8 cellular contexts compared by ENCODE assay signal in genomic region chr2:24048662-24049484, GRCh38. TPM values are rescaled to one million over a fixed set of nuclear protein-coding genes. Genes with fewer than 3 reads are reported as not detected.
DNase-seq lines count a peak whose midpoint lies in the region; ATAC-seq lines count a peak whose summit lies in the region.

No MANE protein-coding gene starts in this region.

- peaks cover 1% of the 10 kb centered on the region for H3K36me3 Mint-ChIP-seq in activated naive CD8-positive, alpha-beta T cell treated with anti-CD3 and anti-CD28 coated beads for 36 hours
- H3K36me3 Mint-ChIP-seq in activated naive CD4-positive, alpha-beta T cell treated with anti-CD3 and anti-CD28 coated beads, Interleukin-2, amount 50 U/mL, for 72 hours: peaks cover 6 to 9% of the 10 kb centered on the region in 2 donors

- H3K79me2 ChIP-seq in mesendoderm (ENCODE audit: control insufficient read depth, insufficient read depth, low read length): peaks cover 2% of the 10 kb centered on the region

- H3K9me3 Mint-ChIP-seq in activated naive CD8-positive, alpha-beta T cell treated with anti-CD3 and anti-CD28 coated beads for 36 hours: no peaks in the 10 kb centered on the region
- H3K9me3 Mint-ChIP-seq in activated naive CD4-positive, alpha-beta T cell treated with anti-CD3 and anti-CD28 coated beads, Interleukin-2, amount 50 U/mL, for 72 hours: no peaks in the 10 kb centered on the region

- peaks cover 54% of the 10 kb centered on the region for H3K27me3 ChIP-seq in BLaER1
- H3K27me3 ChIP-seq in mesendoderm (ENCODE audit: insufficient read depth, low read length, poor library complexity): no peaks in the 10 kb centered on the region

- no peak overlapping the region for H2AK5ac ChIP-seq in mesendoderm (ENCODE audit: low read length)

- H3K27me3 Mint-ChIP-seq in activated naive CD8-positive, alpha-beta T cell treated with anti-CD3 and anti-CD28 coated beads for 36 hours: peaks cover 6% of the 10 kb centered on the region

- H2BK5ac ChIP-seq in mesendoderm (ENCODE audit: low read length): no peak overlapping the region

- peaks cover 18% of the 10 kb centered on the region for H3K4me1 Mint-ChIP-seq in activated naive CD8-positive, alpha-beta T cell treated with anti-CD3 and anti-CD28 coated beads for 36 hours

- H2BK120ac ChIP-seq in mesendoderm (ENCODE audit: low read depth, low read length): no peak overlapping the region

- WGBS in mesendoderm (ENCODE audit: extremely low coverage, insufficient coverage, low lambda C conversion rate): no CpG with 5 or more reads among the region's 23 CpGs

- H3K23ac ChIP-seq in mesendoderm (ENCODE audit: low read length): no peak overlapping the region

- no peak overlapping the region for H4K8ac ChIP-seq in mesendoderm (ENCODE audit: low read depth, low read length)

- peaks cover 10% of the 10 kb centered on the region; the same call in 1 of the 2 replicates for H4K20me1 ChIP-seq in BLaER1

- peak overlapping the region; percentile 74 for H3K4me3 Mint-ChIP-seq in activated naive CD8-positive, alpha-beta T cell treated with anti-CD3 and anti-CD28 coated beads for 36 hours

- peak overlapping the region; percentile 70 for H3K4me3 ChIP-seq in BLaER1
- peak overlapping the region; percentile 27 for H3K4me3 ChIP-seq in mesendoderm (ENCODE audit: low read length)

- peak; percentile 21 for DNase-seq in HT1080 (ENCODE audit: low read depth)
- DNase-seq in activated naive CD8-positive, alpha-beta T cell treated with anti-CD3 and anti-CD28 coated beads for 36 hours: peak; percentile 3
- no peak for DNase-seq in mesendoderm
- DNase-seq in NCI-H1048 (lab: John Stamatoyannopoulos, UW): no peak
- DNase-seq in HuH-7.5 (ENCODE audit: low spot score): no peak
- no peak for DNase-seq in stimulated activated CD4-positive, alpha-beta T cell treated with anti-CD3 and anti-CD28 coated beads, Interleukin-12 subunit alpha, Interleukin-12 subunit beta, amount 100 ng/mL, for 4 hours
- no peak for DNase-seq in activated naive CD4-positive, alpha-beta T cell treated with anti-CD3 and anti-CD28 coated beads, Interleukin-2, amount 50 U/mL, for 72 hours (ENCODE audit: low spot score in 2 of 2)

- H3K36me3 ChIP-seq in BLaER1 (no peaks in the 10 kb centered on the region), mesendoderm (ENCODE audit: control insufficient read depth, insufficient read depth, low read length) (no peaks in the 10 kb centered on the region)

- no peak for ATAC-seq in activated naive CD4-positive, alpha-beta T cell treated with anti-CD3 and anti-CD28 coated beads, Interleukin-2, amount 50 U/mL, for 72 hours

- H3K9ac ChIP-seq in BLaER1 (peak overlapping the region; percentile 41), mesendoderm (ENCODE audit: low read length) (peak overlapping the region; percentile 31)

- no peaks in the 10 kb centered on the region for H3K79me1 ChIP-seq in mesendoderm (ENCODE audit: low read length)

- no peaks in the 10 kb centered on the region for H3K9me3 ChIP-seq in BLaER1

- H3K4me2 ChIP-seq in BLaER1: peak overlapping the region; percentile 90
- H3K4me2 ChIP-seq in mesendoderm (ENCODE audit: low read length): peak overlapping the region; percentile 41

- H2BK15ac ChIP-seq in mesendoderm (replicated peaks; ENCODE audit: low read depth): no peak overlapping the region

- H3K27ac ChIP-seq in BLaER1: no peak overlapping the region
- no peak overlapping the region for H3K27ac ChIP-seq in mesendoderm (ENCODE audit: low read depth, low read length)

- H3K56ac ChIP-seq in mesendoderm (ENCODE audit: low read length): peak overlapping the region; percentile 59

- H3K4me1 ChIP-seq in BLaER1 (peaks cover 37% of the 10 kb centered on the region), mesendoderm (ENCODE audit: control insufficient read depth, low read depth, low read length) (no peaks in the 10 kb centered on the region)

- no peak overlapping the region for H3K4ac ChIP-seq in mesendoderm (ENCODE audit: low read depth, low read length)

- no peak overlapping the region for H3K27ac Mint-ChIP-seq in activated naive CD8-positive, alpha-beta T cell treated with anti-CD3 and anti-CD28 coated beads for 36 hours
- H3K27ac Mint-ChIP-seq in activated naive CD4-positive, alpha-beta T cell treated with anti-CD3 and anti-CD28 coated beads, Interleukin-2, amount 50 U/mL, for 72 hours: no peak overlapping the region

- no peak overlapping the region for H4K5ac ChIP-seq in mesendoderm (ENCODE audit: low read length)

- peak overlapping the region; percentile 61 for H3K18ac ChIP-seq in mesendoderm (ENCODE audit: low read length)

RNA-seq across cellular contexts. Expression of gene FKBP1B, which starts 0.7 kb away (rescaled TPM):
- total RNA-seq in HT1080 (2014; rRNA removed; shearing (Covaris generic)): 0.56 and 0.63 TPM in 2 replicates
- 0.46 and 0.52 TPM in 2 replicates for polyA plus RNA-seq in HT1080 (2015; cell fraction: cytosol; rRNA removed)
- polyA plus RNA-seq in HT1080 (2015; cell fraction: nucleus; rRNA removed): 0.12 TPM in 1 of 2 replicates, not detected in the other
- total RNA-seq in activated naive CD8-positive, alpha-beta T cell treated with anti-CD3 and anti-CD28 coated beads for 36 hours: 1 to 10 TPM in 1 of 2 experiments, under 1 TPM in 1; 0.99 to 1.0 TPM
- polyA plus RNA-seq in mesendoderm (2013, experiment 1 of 2): 29.4 TPM
- 29.2 TPM for polyA plus RNA-seq in mesendoderm (2013, experiment 2 of 2)
- total RNA-seq in activated naive CD4-positive, alpha-beta T cell treated with anti-CD3 and anti-CD28 coated beads, Interleukin-2, amount 50 U/mL, for 72 hours: 1 to 10 TPM in 1 of 2 donors, under 1 TPM in 1; 0.64 to 1.4 TPM

RNA-seq across cellular contexts. Expression of gene WDCP, which starts 1.7 kb away (rescaled TPM):
- total RNA-seq in HT1080 (2014; rRNA removed; shearing (Covaris generic)): 13.7 and 14.6 TPM in 2 replicates
- 10.1 and 11.6 TPM in 2 replicates for polyA plus RNA-seq in HT1080 (2015; cell fraction: cytosol; rRNA removed)
- 20.7 and 21.1 TPM in 2 replicates for polyA plus RNA-seq in HT1080 (2015; cell fraction: nucleus; rRNA removed)
- 10 to 100 TPM; 20.9 to 22.2 TPM for total RNA-seq in activated naive CD8-positive, alpha-beta T cell treated with anti-CD3 and anti-CD28 coated beads for 36 hours
- 10.2 TPM for polyA plus RNA-seq in mesendoderm (2013, experiment 1 of 2)
- 10.2 TPM for polyA plus RNA-seq in mesendoderm (2013, experiment 2 of 2)
- 10 to 100 TPM; 16.9 to 24.5 TPM for total RNA-seq in activated naive CD4-positive, alpha-beta T cell treated with anti-CD3 and anti-CD28 coated beads, Interleukin-2, amount 50 U/mL, for 72 hours

RNA-seq across cellular contexts. Expression of gene SF3B6, which starts 27.3 kb away (rescaled TPM):
- 260 and 286 TPM in 2 replicates for total RNA-seq in HT1080 (2014; rRNA removed; shearing (Covaris generic))
- 338 and 377 TPM in 2 replicates for polyA plus RNA-seq in HT1080 (2015; cell fraction: cytosol; rRNA removed)
- 155 and 184 TPM in 2 replicates for polyA plus RNA-seq in HT1080 (2015; cell fraction: nucleus; rRNA removed)
- 100 to 1,000 TPM; 159 to 165 TPM for total RNA-seq in activated naive CD8-positive, alpha-beta T cell treated with anti-CD3 and anti-CD28 coated beads for 36 hours
- 242 TPM for polyA plus RNA-seq in mesendoderm (2013, experiment 1 of 2)
- 249 TPM for polyA plus RNA-seq in mesendoderm (2013, experiment 2 of 2)
- 100 to 1,000 TPM; 137 to 171 TPM for total RNA-seq in activated naive CD4-positive, alpha-beta T cell treated with anti-CD3 and anti-CD28 coated beads, Interleukin-2, amount 50 U/mL, for 72 hours

RNA-seq across cellular contexts. Expression of gene TP53I3, which starts 35.8 kb away (rescaled TPM):
- 57.1 and 57.2 TPM in 2 replicates for total RNA-seq in HT1080 (2014; rRNA removed; shearing (Covaris generic))
- 27.5 and 43.9 TPM in 2 replicates for polyA plus RNA-seq in HT1080 (2015; cell fraction: cytosol; rRNA removed)
- 45.5 and 62.5 TPM in 2 replicates for polyA plus RNA-seq in HT1080 (2015; cell fraction: nucleus; rRNA removed)
- 1 to 10 TPM; 1.8 to 2.3 TPM for total RNA-seq in activated naive CD8-positive, alpha-beta T cell treated with anti-CD3 and anti-CD28 coated beads for 36 hours
- 23.7 TPM for polyA plus RNA-seq in mesendoderm (2013, experiment 1 of 2)
- polyA plus RNA-seq in mesendoderm (2013, experiment 2 of 2): 22.9 TPM
- total RNA-seq in activated naive CD4-positive, alpha-beta T cell treated with anti-CD3 and anti-CD28 coated beads, Interleukin-2, amount 50 U/mL, for 72 hours: 1 to 10 TPM; 1.8 to 2.6 TPM

RNA-seq across cellular contexts. Expression of gene MFSD2B, which starts 39.0 kb away (rescaled TPM):
- 0.07 TPM in 1 of 2 replicates, not detected in the other for total RNA-seq in HT1080 (2014; rRNA removed; shearing (Covaris generic))
- 0.05 and 0.26 TPM in 2 replicates for polyA plus RNA-seq in HT1080 (2015; cell fraction: cytosol; rRNA removed)
- 0.12 TPM in 1 of 2 replicates, not detected in the other for polyA plus RNA-seq in HT1080 (2015; cell fraction: nucleus; rRNA removed)
- under 1 TPM; 0.36 to 0.37 TPM for total RNA-seq in activated naive CD8-positive, alpha-beta T cell treated with anti-CD3 and anti-CD28 coated beads for 36 hours
- 0.37 TPM for polyA plus RNA-seq in mesendoderm (2013, experiment 1 of 2)
- polyA plus RNA-seq in mesendoderm (2013, experiment 2 of 2): 0.52 TPM
- total RNA-seq in activated naive CD4-positive, alpha-beta T cell treated with anti-CD3 and anti-CD28 coated beads, Interleukin-2, amount 50 U/mL, for 72 hours: under 1 TPM in 1 of 2 donors, not detected in 1; 0.16 TPM

Comparison
In these comparisons a context has a peak if more than half of its experiments do, and no peak if none do; other contexts are left out.
1. DNase-seq: peak in HT1080 (single experiment) and activated naive CD8-positive, alpha-beta T cell treated with anti-CD3 and anti-CD28 coated beads for 36 hours (single experiment); none in mesendoderm (single experiment), NCI-H1048 (single experiment), HuH-7.5 (single experiment), stimulated activated CD4-positive, alpha-beta T cell treated with anti-CD3 and anti-CD28 coated beads, Interleukin-12 subunit alpha, Interleukin-12 subunit beta, amount 100 ng/mL, for 4 hours (single experiment) and activated naive CD4-positive, alpha-beta T cell treated with anti-CD3 and anti-CD28 coated beads, Interleukin-2, amount 50 U/mL, for 72 hours (0 of 2).